ENCODE assay signal across 18 cellular contexts in the genomic region with DNA sequence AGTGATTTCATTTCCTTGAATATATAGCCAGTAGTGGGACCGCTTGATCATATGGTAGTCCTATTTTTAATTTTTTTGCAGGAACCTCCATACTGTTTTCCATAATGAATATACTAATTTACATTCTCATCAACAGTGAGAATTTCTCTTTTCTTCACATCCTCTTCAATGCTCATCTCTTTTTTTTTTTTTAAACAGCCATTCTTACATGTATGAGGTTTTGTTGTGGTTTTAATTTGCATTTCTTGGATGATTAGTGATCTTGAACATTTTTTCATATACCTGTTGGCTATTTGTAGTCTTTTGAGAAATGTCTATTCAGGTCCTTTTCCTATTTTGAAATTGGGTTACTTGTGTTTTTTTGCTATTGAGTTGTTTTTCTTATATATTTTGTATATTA.
DNase-seq lines count a peak whose midpoint lies in the region; ATAC-seq and TF ChIP-seq lines count a peak whose summit lies in the region.
"Had no signal": no experiment of that assay in that cellular context is flagged by ENCODE, and none has a peak within 500 bp of the region (broad histone marks: within the 10 kb centered on the region; RNA-seq: fewer than 3 reads in every experiment).

No MANE protein-coding gene starts in this region.

- 90 to 100% (median 99%) methylated on average over 1 of the region's 1 CpG for WGBS in heart left ventricle, 4 donors

- no peak overlapping the region for H3K27ac Mint-ChIP-seq in activated CD4-positive, alpha-beta memory T cell treated with anti-CD3 and anti-CD28 coated beads for 36 hours

- no peak overlapping the region for H3K4me3 Mint-ChIP-seq in activated CD4-positive, alpha-beta memory T cell treated with anti-CD3 and anti-CD28 coated beads for 36 hours

- TF ChIP-seq CTCF in GM12865 (IDR thresholded peaks at IDR 0.05; ENCODE audit: insufficient read depth, low read depth, low read length, missing control alignments) = no peak
- no peak for TF ChIP-seq CTCF in heart left ventricle (IDR thresholded peaks at IDR 0.05)

- H3K36me3 ChIP-seq in heart left ventricle = no peaks in the 10 kb centered on the region
- H3K36me3 ChIP-seq: ovary had no signal

- peaks cover 0 to 82% (median 53%) of the 10 kb centered on the region in 12 donors for H3K4me1 ChIP-seq in heart left ventricle

- no peaks in the 10 kb centered on the region for H3K27me3 ChIP-seq in heart left ventricle
- H3K27me3 ChIP-seq: ovary had no signal

- TF ChIP-seq POLR2A in heart left ventricle (IDR thresholded peaks at IDR 0.05) = no peak

- H3K9me3 Mint-ChIP-seq in activated CD4-positive, alpha-beta memory T cell treated with anti-CD3 and anti-CD28 coated beads for 36 hours = no peaks in the 10 kb centered on the region

- H3K4me3 ChIP-seq in GM12865 (ENCODE audit: low read depth, low read length) (no peak overlapping the region; the same call in 1 of the 2 replicates), heart left ventricle (no peak overlapping the region)
- H3K4me3 ChIP-seq: A549, ovary had no signal

- ATAC-seq in GM19438 (IDR thresholded peaks at IDR 0.05; ENCODE audit: low read depth, unreplicated experiment) = peak; percentile 58
- peak; percentile 45 for ATAC-seq in HG02642 (IDR thresholded peaks at IDR 0.05; ENCODE audit: poor library complexity, unreplicated experiment)
- ATAC-seq in HG03342 (IDR thresholded peaks at IDR 0.05; ENCODE audit: unreplicated experiment) = peak; percentile 62
- ATAC-seq in heart left ventricle = no peak
- ATAC-seq: A549 had no signal

- H3K27me3 Mint-ChIP-seq in activated CD4-positive, alpha-beta memory T cell treated with anti-CD3 and anti-CD28 coated beads for 36 hours = no peaks in the 10 kb centered on the region

- no peaks in the 10 kb centered on the region for H3K9me3 ChIP-seq in heart left ventricle
- H3K9me3 ChIP-seq: A549, ovary had no signal

- DNase-seq in GM12865 (ENCODE audit: low read depth) (peak; percentile 52), heart left ventricle (no peak), T-helper 1 cell (no peak), NCI-H69 (lab: John Stamatoyannopoulos, UW) (no peak)
- DNase-seq in activated CD4-positive, alpha-beta memory T cell treated with anti-CD3 and anti-CD28 coated beads for 36 hours = no peak
- DNase-seq: amygdala, foreskin fibroblast, KBM-7, mesendoderm, NCI-H1694 treated with DMSO at 0.1 percent for 48 hours, NCI-H748 treated with DMSO at 0.1 percent for 48 hours, ovary, SIG-M5 had no signal

- no peaks in the 10 kb centered on the region for H3K36me3 Mint-ChIP-seq in activated CD4-positive, alpha-beta memory T cell treated with anti-CD3 and anti-CD28 coated beads for 36 hours

- POLR2A ChIA-PET in activated CD4-positive, alpha-beta memory T cell treated with anti-CD3 and anti-CD28 coated beads for 36 hours (lab: Charles Lee) = no interaction called here

- intact Hi-C loops in heart left ventricle (cut with DNase I) = loop anchor here in 9 of 10 donors (5.0 to 10.0 kb wide), 8 partner anchors 63 to 445 kb away; a partner anchor contains a TSS
- intact Hi-C loops in activated CD4-positive, alpha-beta memory T cell treated with anti-CD3 and anti-CD28 coated beads for 36 hours (cut with micrococcal nuclease) = no loop called here

- H3K27ac ChIP-seq in heart left ventricle = no peak overlapping the region
- H3K27ac ChIP-seq: A549, ovary, VCaP had no signal

- peaks cover 47% of the 10 kb centered on the region for H3K4me1 Mint-ChIP-seq in activated CD4-positive, alpha-beta memory T cell treated with anti-CD3 and anti-CD28 coated beads for 36 hours (ENCODE audit: low read depth)

- CTCF ChIA-PET in activated CD4-positive, alpha-beta memory T cell treated with anti-CD3 and anti-CD28 coated beads for 36 hours (lab: Charles Lee) = no interaction called here

Comparison
In these comparisons a context has a peak if more than half of its experiments do, and no peak if none do; other contexts are left out.
1. ATAC-seq: peak in GM19438 (single experiment), HG02642 (single experiment) and HG03342 (single experiment); none in heart left ventricle (0 of 4).